Comparison of ENCODE assay signal across 14 cellular contexts in the genomic region with DNA sequence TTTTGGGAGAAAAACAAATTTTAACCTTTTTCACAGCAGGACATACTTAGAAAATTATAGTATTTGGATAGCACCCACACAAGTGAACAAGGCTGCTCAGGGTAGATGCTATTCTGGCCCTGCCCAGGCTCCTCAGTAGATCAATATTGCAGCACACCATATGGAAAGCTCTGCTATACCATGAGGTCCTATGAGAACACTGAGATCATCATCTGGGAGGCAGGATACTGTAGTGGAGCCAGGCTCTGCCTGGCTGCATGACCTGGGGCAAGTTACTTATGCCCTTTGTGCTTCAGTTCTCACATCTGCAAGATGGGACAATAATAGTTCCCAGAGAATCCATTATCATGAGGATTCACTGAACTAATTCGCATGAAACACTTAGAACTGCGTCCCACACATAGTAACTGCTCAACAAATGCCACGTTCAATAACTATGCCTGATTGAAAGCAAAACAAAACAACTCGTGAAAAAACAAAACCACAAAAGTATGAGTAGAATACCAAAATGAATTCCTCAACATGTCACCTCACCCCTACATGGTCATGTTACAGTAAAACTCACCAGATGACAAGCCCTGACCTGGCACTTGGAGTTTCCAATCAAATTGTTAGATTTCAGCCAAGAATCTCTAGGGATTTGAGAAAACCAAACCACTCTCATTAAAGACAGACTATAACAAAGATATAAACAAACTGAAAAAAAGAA. TPM values are rescaled to one million over a fixed set of nuclear protein-coding genes. Genes with fewer than 3 reads are reported as not detected.
DNase-seq lines count a peak whose midpoint lies in the region; ATAC-seq, FAIRE-seq and TF ChIP-seq lines count a peak whose summit lies in the region.
"Had no signal": no experiment of that assay in that cellular context is flagged by ENCODE, and none has a peak within 500 bp of the region (broad histone marks: within the 10 kb centered on the region; RNA-seq: fewer than 3 reads in every experiment).

No MANE protein-coding gene starts in this region.

- BruUV-seq in IMR-90 (replicated peaks; lab: Mats Ljungman, UMichigan), result no TSS peak

- no peak overlapping the region for H3K56ac ChIP-seq in IMR-90 (ENCODE audit: extremely low read depth, insufficient read depth, low read length)

- H3K4ac ChIP-seq in IMR-90 (ENCODE audit: low read depth, low read length), result no peak overlapping the region

- no peak overlapping the region for H3K23ac ChIP-seq in IMR-90 (ENCODE audit: low read depth, low read length)

- no peak for TF ChIP-seq POLR2A in IMR-90 (IDR thresholded peaks at IDR 0.05; ENCODE audit: low read depth, low read length)

- H3K18ac ChIP-seq in IMR-90 (ENCODE audit: low read depth, low read length), result no peak overlapping the region

- no peak overlapping the region for H3K14ac ChIP-seq in IMR-90 (replicated peaks; ENCODE audit: low read depth, low read length)

- TF ChIP-seq RAD21 in IMR-90 (IDR thresholded peaks at IDR 0.05; ENCODE audit: low read length), result no peak

- no peaks in the 10 kb centered on the region for H3K27me3 ChIP-seq in IMR-90 (ENCODE audit: control insufficient read depth, insufficient read depth, low read length)
- no peaks in the 10 kb centered on the region for H3K27me3 ChIP-seq in hepatocyte

- 100% methylated on average over 2 of the region's 4 CpGs; no CpG with 5 or more reads in 1 of the 2 experiments for WGBS in IMR-90 (ENCODE audit: extremely low coverage in 2 of 2, insufficient read length in 1 of 2), 2 experiments
- 81% methylated on average over 4 of the region's 4 CpGs for WGBS in hepatocyte (ENCODE audit: low lambda C conversion rate, missing lambda C conversion rate)

- H3K9me2 ChIP-seq in hepatocyte (replicated peaks; ENCODE audit: insufficient read depth), result no peaks in the 10 kb centered on the region

- CTCF ChIA-PET in IMR-90 (lab: Yijun Ruan, JAX), result interaction anchor here (0.5 kb wide), 1 partner anchor 45 kb away, joined by 3 read pairs; no protein-coding TSS in a partner anchor

- no peaks in the 10 kb centered on the region for H3K79me1 ChIP-seq in IMR-90 (ENCODE audit: low read depth in 1 of 2, low read length in 2 of 2)

- ATAC-seq in GM19438 (IDR thresholded peaks at IDR 0.05; ENCODE audit: low read depth, unreplicated experiment), result peak; percentile 81
- peak; percentile 37 for ATAC-seq in IMR-90 (ENCODE audit: low read depth)
- no peak for ATAC-seq in HG02938 (IDR thresholded peaks at IDR 0.05; ENCODE audit: unreplicated experiment)

- H3K4me1 ChIP-seq in IMR-90 (ENCODE audit: control insufficient read depth, insufficient read depth, low read length), result peaks cover 6% of the 10 kb centered on the region; the same call in 1 of the 2 replicates
- H3K4me1 ChIP-seq in hepatocyte (ENCODE audit: insufficient read depth), result no peaks in the 10 kb centered on the region

- H3K27ac Mint-ChIP-seq in glutamatergic neuron (ENCODE audit: unreplicated experiment), result peak overlapping the region; percentile 88

- H2BK120ac ChIP-seq in IMR-90 (ENCODE audit: low read depth, low read length), result no peak overlapping the region

- no peaks in the 10 kb centered on the region for H3K36me3 Mint-ChIP-seq in glutamatergic neuron (ENCODE audit: unreplicated experiment)

- no peak overlapping the region for H2AFZ ChIP-seq in IMR-90 (replicated peaks; ENCODE audit: low read length, poor library complexity)
- no peak overlapping the region for H2AFZ ChIP-seq in hepatocyte

- H4K91ac ChIP-seq in IMR-90 (ENCODE audit: insufficient read depth, low read depth, low read length), result no peak overlapping the region

- in situ Hi-C loops in IMR-90 (cut with MboI; ENCODE audit: low sequenced_read_pairs), result loop anchor here (25.0 kb wide), 1 partner anchor 641 kb away; no protein-coding TSS in a partner anchor

- no peak overlapping the region for H2AK9ac ChIP-seq in IMR-90 (replicated peaks; ENCODE audit: low read depth, low read length, poor library complexity)

- no peak overlapping the region for H2BK15ac ChIP-seq in IMR-90 (ENCODE audit: low read depth, low read length)

- DNase-seq in GM10266 (ENCODE audit: extremely low spot score), result peak; percentile 35
- DNase-seq in IMR-90, result peak; percentile 19
- DNase-seq in glutamatergic neuron, result no peak
- no peak for DNase-seq in hepatocyte (ENCODE audit: low spot score)
- DNase-seq in urothelium cell line (ENCODE audit: low spot score), result no peak
- DNase-seq: aorta; Calu3; naive B cell; NCI-H1417 treated with DMSO at 0.1 percent for 48 hours; NK-92 treated with Interleukin-12 subunit alpha and Interleukin-12 subunit beta, amount 100 ng/mL, for 24 hours; SW 1271 had no signal

- TF ChIP-seq CTCF in GM10266 (IDR thresholded peaks at IDR 0.05; ENCODE audit: control insufficient read depth, insufficient read depth, low read depth, missing control alignments) (no peak), IMR-90 (conservative IDR thresholded peaks at IDR 0.05; ENCODE audit: low read depth, low read length) (no peak), glutamatergic neuron (IDR thresholded peaks at IDR 0.05; ENCODE audit: partially characterized antibody, unreplicated experiment) (no peak), hepatocyte (IDR thresholded peaks at IDR 0.05; ENCODE audit: poor library complexity) (no peak)

- no peak for FAIRE-seq in urothelium cell line (lab: Jason Lieb, UNC)

- no peak overlapping the region for H3K4me2 ChIP-seq in IMR-90 (ENCODE audit: low read depth, low read length)
- H3K4me2 ChIP-seq in hepatocyte, result no peak overlapping the region
- H3K4me2 ChIP-seq: smooth muscle cell had no signal

- H3K4me3 Mint-ChIP-seq in glutamatergic neuron (ENCODE audit: unreplicated experiment), result no peak overlapping the region
- H3K4me3 Mint-ChIP-seq: naive B cell had no signal

- H2AK5ac ChIP-seq in IMR-90 (ENCODE audit: low read depth, low read length), result no peak overlapping the region

- no peak overlapping the region for H3K9ac ChIP-seq in IMR-90 (ENCODE audit: low read depth, low read length)

- H3K36me3 ChIP-seq in IMR-90 (ENCODE audit: control insufficient read depth, insufficient read depth, low read length) (no peaks in the 10 kb centered on the region), hepatocyte (replicated peaks; ENCODE audit: insufficient read depth, low read depth) (no peaks in the 10 kb centered on the region)

- H2BK20ac ChIP-seq in IMR-90 (ENCODE audit: low read depth, low read length), result no peak overlapping the region

- H4K20me1 ChIP-seq in IMR-90 (ENCODE audit: insufficient read depth, low read length) (no peaks in the 10 kb centered on the region), hepatocyte (ENCODE audit: insufficient read depth, poor library complexity, severe bottlenecking) (no peaks in the 10 kb centered on the region)

- dilution Hi-C loops in IMR-90 (cut with HindIII; ENCODE audit: low sequenced_read_pairs, unreplicated experiment), result no loop called here

- peaks cover 6% of the 10 kb centered on the region for H3K27me3 Mint-ChIP-seq in glutamatergic neuron (ENCODE audit: unreplicated experiment)
- H3K27me3 Mint-ChIP-seq: naive B cell had no signal

- H4K8ac ChIP-seq in IMR-90 (ENCODE audit: low read depth in 2 of 2, low read length in 2 of 2), result no peak overlapping the region

- H3K9me1 ChIP-seq in IMR-90 (ENCODE audit: insufficient read depth, low read length), result no peaks in the 10 kb centered on the region; the same call in 1 of the 2 replicates

- intact Hi-C loops in IMR-90 (cut with micrococcal nuclease), result loop anchor here (5.0 to 10.0 kb wide), 2 partner anchors 51 to 318 kb away; no protein-coding TSS in a partner anchor

- H4K5ac ChIP-seq in IMR-90 (ENCODE audit: low read depth, low read length), result no peak overlapping the region

- H3K9me3 Mint-ChIP-seq in glutamatergic neuron (ENCODE audit: unreplicated experiment), result peaks cover 8% of the 10 kb centered on the region
- H3K9me3 Mint-ChIP-seq: naive B cell had no signal

- H2BK5ac ChIP-seq in IMR-90 (ENCODE audit: low read depth, low read length, poor library complexity, severe bottlenecking), result no peak overlapping the region

- POLR2A ChIA-PET in IMR-90 (lab: Charles Lee; ENCODE audit: unreplicated experiment), result interaction anchor here (0.6 kb wide), 1 partner anchor 890 kb away, joined by 3 read pairs; no protein-coding TSS in a partner anchor

- H3K27ac ChIP-seq in IMR-90 (ENCODE audit: insufficient read depth, low read length), result no peak overlapping the region
- no peak overlapping the region for H3K27ac ChIP-seq in hepatocyte

- peaks cover 24% of the 10 kb centered on the region for H3K4me1 Mint-ChIP-seq in glutamatergic neuron (ENCODE audit: low read depth, unreplicated experiment)

- H3K9me3 ChIP-seq in IMR-90 (ENCODE audit: control insufficient read depth, insufficient read depth, low read length), result no peaks in the 10 kb centered on the region
- no peaks in the 10 kb centered on the region for H3K9me3 ChIP-seq in hepatocyte (ENCODE audit: low read depth)

- H3K79me2 ChIP-seq in hepatocyte, result no peaks in the 10 kb centered on the region

- H3K4me3 ChIP-seq in IMR-90 (ENCODE audit: insufficient read depth, low read depth, low read length) (no peak overlapping the region), hepatocyte (no peak overlapping the region)
- H3K4me3 ChIP-seq: smooth muscle cell had no signal

TF ChIP-seq in IMR-90, 13 proteins besides CTCF, POLR2A, EP300 and RAD21:
- no peak for TF ChIP-seq MAFK (IDR thresholded peaks at IDR 0.05; ENCODE audit: low read depth, low read length)
- TF ChIP-seq CEBPB (IDR thresholded peaks at IDR 0.05; ENCODE audit: low read depth, low read length), result no peak
- TF ChIP-seq, protein P1, sequence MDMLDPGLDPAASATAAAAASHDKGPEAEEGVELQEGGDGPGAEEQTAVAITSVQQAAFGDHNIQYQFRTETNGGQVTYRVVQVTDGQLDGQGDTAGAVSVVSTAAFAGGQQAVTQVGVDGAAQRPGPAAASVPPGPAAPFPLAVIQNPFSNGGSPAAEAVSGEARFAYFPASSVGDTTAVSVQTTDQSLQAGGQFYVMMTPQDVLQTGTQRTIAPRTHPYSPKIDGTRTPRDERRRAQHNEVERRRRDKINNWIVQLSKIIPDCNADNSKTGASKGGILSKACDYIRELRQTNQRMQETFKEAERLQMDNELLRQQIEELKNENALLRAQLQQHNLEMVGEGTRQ (IDR thresholded peaks at IDR 0.05; ENCODE audit: low read depth, low read length), result no peak
- TF ChIP-seq NFE2L2 (IDR thresholded peaks at IDR 0.05; ENCODE audit: low read depth, low read length), result no peak
- no peak for TF ChIP-seq MXI1 (IDR thresholded peaks at IDR 0.05; ENCODE audit: borderline replicate concordance, low read depth, low read length)

RNA-seq across cellular contexts. Expression of a gene that starts 31.9 kb away (rescaled TPM):
- total RNA-seq in IMR-90 (2012; rRNA removed) (14.7 and 16.0 TPM in 2 replicates), glutamatergic neuron (ENCODE audit: unreplicated experiment) (23.5 TPM), hepatocyte (19.3 and 19.8 TPM in 2 replicates)
- polyA plus RNA-seq in IMR-90 (2012; rRNA removed) (16.3 TPM in 2 replicates), hepatocyte (10.2 and 13.5 TPM in 2 replicates)
- polyA plus RNA-seq in IMR-90 (2012; cell fraction: cytosol; rRNA removed), result 11.7 and 12.5 TPM in 2 replicates
- 3.4 and 7.0 TPM in 2 replicates for polyA plus RNA-seq in IMR-90 (2012; cell fraction: nucleus; rRNA removed; ENCODE audit: low replicate concordance)

Comparison
In these comparisons a context has a peak if more than half of its experiments do, and no peak if none do; other contexts are left out.
1. DNase-seq: peak in GM10266 (single experiment) and IMR-90 (single experiment); none in glutamatergic neuron (single experiment), hepatocyte (single experiment) and urothelium cell line (single experiment).